Comparison of ENCODE assay signal across 1 cellular context in genomic region chr12:105523164-105524057, GRCh38.
TF ChIP-seq lines count a peak whose summit lies in the region.

No MANE protein-coding gene starts in this region.

TF ChIP-seq in SK-N-SH, 30 proteins besides CTCF, POLR2A, EP300 and RAD21 (continued from another document):
- TF ChIP-seq REST (IDR thresholded peaks at IDR 0.05; ENCODE audit: low read depth, low read length), result no peak
- TF ChIP-seq TCF12 (IDR thresholded peaks at IDR 0.05), result peak; percentile 100
- peak; percentile 31; the same call in 1 of the 2 replicates for TF ChIP-seq MXI1 (IDR thresholded peaks at IDR 0.05; ENCODE audit: low read depth, low read length)
- no peak for TF ChIP-seq TAF1 (IDR thresholded peaks at IDR 0.05; ENCODE audit: borderline replicate concordance, low read depth, low read length)
- TF ChIP-seq NRF1 (IDR thresholded peaks at IDR 0.05; ENCODE audit: low read depth, low read length), result no peak
- TF ChIP-seq GATA2 (CRISPR knock-in tag; IDR thresholded peaks at IDR 0.05), result no peak
- no peak for TF ChIP-seq FOXJ3 (CRISPR knock-in tag; IDR thresholded peaks at IDR 0.05)
- TF ChIP-seq POLR2AphosphoS5 (IDR thresholded peaks at IDR 0.05; ENCODE audit: low read depth, low read length), result peak; percentile 81; the same call in 1 of the 2 replicates
- TF ChIP-seq SIN3A (IDR thresholded peaks at IDR 0.05; ENCODE audit: borderline replicate concordance, low read depth, low read length), result peak; percentile 79; the same call in 1 of the 2 replicates
- peak; percentile 95 for TF ChIP-seq MEF2A (IDR thresholded peaks at IDR 0.05; ENCODE audit: borderline replicate concordance, low read depth)
- TF ChIP-seq TEAD4 (IDR thresholded peaks at IDR 0.05; ENCODE audit: borderline replicate concordance, insufficient read depth), result peak; percentile 98
